Comparison of ENCODE assay signal across 13 cellular contexts in the genomic region with DNA sequence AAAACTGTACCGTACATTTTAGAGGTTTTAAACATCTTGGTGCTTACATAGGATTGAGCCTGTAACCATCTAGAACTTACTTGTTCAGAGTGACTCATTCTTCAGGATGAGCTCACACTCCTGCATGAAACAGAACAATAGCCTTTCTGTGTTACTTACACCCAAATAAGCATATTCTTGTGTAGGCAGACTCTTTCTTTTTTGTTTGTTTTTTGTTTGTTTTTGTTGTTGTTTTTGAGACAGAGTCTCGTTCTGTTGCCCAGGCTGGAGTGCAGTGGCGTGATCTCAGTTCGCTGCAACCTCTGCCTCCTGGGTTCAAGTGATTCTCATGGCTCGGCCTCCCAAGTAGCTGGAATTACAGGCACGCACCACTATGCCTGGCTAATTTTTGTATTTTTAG. TPM values are rescaled to one million over a fixed set of nuclear protein-coding genes. Genes with fewer than 3 reads are reported as not detected.
DNase-seq lines count a peak whose midpoint lies in the region; ATAC-seq lines count a peak whose summit lies in the region.
"Had no signal": no experiment of that assay in that cellular context is flagged by ENCODE, and none has a peak within 500 bp of the region (broad histone marks: within the 10 kb centered on the region; RNA-seq: fewer than 3 reads in every experiment).

No MANE protein-coding gene starts in this region.

- ATAC-seq in HG03108 (IDR thresholded peaks at IDR 0.05; ENCODE audit: unreplicated experiment) (no peak), HG02938 (IDR thresholded peaks at IDR 0.05; ENCODE audit: unreplicated experiment) (no peak), HG02623 (IDR thresholded peaks at IDR 0.05; ENCODE audit: unreplicated experiment) (no peak)
- ATAC-seq: left colon had no signal

- peak overlapping the region; percentile 98 for H3K27ac ChIP-seq in caudate nucleus (ENCODE audit: low read depth, low read length)
- H3K27ac ChIP-seq: adrenal gland, SJCRH30 had no signal

- peak; percentile 8 for DNase-seq in DMS53 treated with DMSO at 0.1 percent for 48 hours (lab: John Stamatoyannopoulos, UW; ENCODE audit: unreplicated experiment)
- DNase-seq in NCI-H460 (ENCODE audit: extremely low read depth, low read depth), result peak; percentile 22
- DNase-seq in caudate nucleus (lab: John Stamatoyannopoulos, UW), result peak in 14 of 61 donors; percentile 6 to 67 (median 18)
- DNase-seq in myocyte (ENCODE audit: low read depth), result peak; percentile 30
- no peak for DNase-seq in effector CD4-positive, alpha-beta T cell
- DNase-seq: adrenal gland; Karpas-422; left colon; stimulated activated CD4-positive, alpha-beta T cell treated with anti-CD3 and anti-CD28 coated beads, Interleukin-4, amount 100 ng/mL, for 4 hours had no signal

RNA-seq across cellular contexts. Expression of gene CA6, which starts 3.8 kb away (rescaled TPM):
- not detected in 2 replicates for total RNA-seq in NCI-H460 (2014; rRNA removed; shearing (Covaris generic))
- not detected in 2 replicates for polyA plus RNA-seq in NCI-H460 (2014; cell fraction: nucleus; rRNA removed)
- total RNA-seq in myocyte, result not detected in 2 replicates
- not detected for polyA plus RNA-seq in myocyte (2012)
- total RNA-seq: adrenal gland, left colon, SJCRH30 had no signal
- polyA plus RNA-seq: adrenal gland had no signal
